ENCODE assay signal across 26 cellular contexts in the genomic region with DNA sequence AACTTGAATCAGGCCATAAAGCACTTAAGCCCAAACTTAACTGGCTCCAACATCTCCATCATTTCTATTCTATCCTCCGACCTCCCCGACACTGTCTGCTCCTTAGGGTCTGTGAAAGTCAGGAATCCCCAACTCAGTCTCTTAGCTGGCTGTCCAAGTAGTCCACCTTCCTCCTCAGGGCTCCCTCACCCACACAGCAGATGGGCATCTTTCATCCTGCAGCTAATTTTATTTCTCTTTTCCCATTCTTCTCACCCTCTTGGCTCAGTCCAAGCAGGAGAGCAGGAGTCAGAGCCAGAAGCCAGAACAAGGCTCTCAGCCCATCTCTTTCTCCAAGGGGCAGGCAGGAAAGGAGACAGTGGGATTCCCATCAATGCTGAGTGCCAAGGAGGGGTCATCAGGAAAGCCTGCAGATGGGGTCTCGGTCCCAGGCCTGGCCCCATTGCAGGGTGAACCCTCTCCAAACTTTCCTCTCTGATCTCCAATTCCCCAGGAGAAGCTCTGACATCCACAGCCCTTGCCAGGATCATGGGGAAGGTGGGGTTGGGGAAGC.
"Had no signal": no experiment of that assay in that cellular context is flagged by ENCODE, and none has a peak within 500 bp of the region (broad histone marks: within the 10 kb centered on the region; RNA-seq: fewer than 3 reads in every experiment).

No MANE protein-coding gene starts in this region.

- H3K27ac ChIP-seq: left lung, ovary, prostate gland, right atrium auricular region, spleen, thyroid gland, upper lobe of right lung had no signal

- H3K27ac Mint-ChIP-seq: activated T-helper 2 cell treated with anti-CD3 and anti-CD28 coated beads, Interferon-gamma antibody, Interleukin-2, Interleukin-4, amounts not matched to agents 10 μg/mL and 5 μg/mL and 100 μg/mL, durations not matched to agents 14 hours and 24 hours and 36 hours; mesothelial cell of epicardium; natural killer cell treated with Interleukin-12 subunit alpha and Interleukin-12 subunit beta and Interleukin-15 and Interleukin-18, amount 100 ng/mL, for 72 hours; stimulated activated naive CD8-positive, alpha-beta T cell treated with anti-CD3 and anti-CD28 coated beads, Interleukin-15, Interleukin-2, amounts not matched to agents 100 ng/mL and 50 ng/mL, for 24 hours; T-helper 2 cell treated with Interferon-gamma antibody and Interleukin-4, amounts not matched to agents 5 μg/mL and 100 μg/mL, for 36 hours had no signal

- H3K4me3 ChIP-seq: dorsolateral prefrontal cortex, left lung, ovary, prostate gland, right atrium auricular region, spleen, thyroid gland, upper lobe of right lung had no signal

- H3K36me3 Mint-ChIP-seq: brain; mesothelial cell of epicardium; natural killer cell treated with Interleukin-12 subunit alpha and Interleukin-12 subunit beta and Interleukin-15 and Interleukin-18, amount 100 ng/mL, for 72 hours had no signal

- ATAC-seq: esophagus mucosa; left lung; natural killer cell treated with Interleukin-12 subunit alpha and Interleukin-12 subunit beta and Interleukin-15 and Interleukin-18, amount 100 ng/mL, for 72 hours; upper lobe of right lung had no signal

- H3K9me3 Mint-ChIP-seq: activated T-cell treated with anti-CD3 and anti-CD28 coated beads, Interleukin-2, amount 50 U/mL, for 24 hours; activated T-helper 2 cell treated with anti-CD3 and anti-CD28 coated beads, Interferon-gamma antibody, Interleukin-2, Interleukin-4, amounts not matched to agents 10 μg/mL and 5 μg/mL and 100 μg/mL, durations not matched to agents 14 hours and 24 hours and 36 hours; effector memory CD8-positive, alpha-beta T cell; mesothelial cell of epicardium; natural killer cell treated with Interleukin-12 subunit alpha and Interleukin-12 subunit beta and Interleukin-15 and Interleukin-18, amount 100 ng/mL, for 72 hours; stimulated activated naive CD8-positive, alpha-beta T cell treated with anti-CD3 and anti-CD28 coated beads, Interleukin-15, Interleukin-2, amounts not matched to agents 100 ng/mL and 50 ng/mL, for 24 hours; T-helper 2 cell treated with Interferon-gamma antibody and Interleukin-4, amounts not matched to agents 5 μg/mL and 100 μg/mL, for 36 hours had no signal

- H3K27me3 Mint-ChIP-seq: activated T-cell treated with anti-CD3 and anti-CD28 coated beads, Interleukin-2, amount 50 U/mL, for 24 hours had no signal

- DNase-seq: activated CD4-positive, alpha-beta T cell treated with anti-CD3 and anti-CD28 coated beads for 1 hour; activated naive CD4-positive, alpha-beta T cell; activated T-cell treated with anti-CD3 and anti-CD28 coated beads, Interleukin-2, amount 50 U/mL, for 24 hours; dorsolateral prefrontal cortex; hippocampal formation; kidney glomerular epithelial cell; left lung; mammary epithelial cell; ovary; SK-N-SH; spleen; stimulated activated CD4-positive, alpha-beta T cell treated with anti-CD3 and anti-CD28 coated beads, Interleukin-4, amount 100 ng/mL, for 1 hour; substantia nigra; thyroid gland; upper lobe of right lung; WERI-Rb-1 had no signal

- H3K4me3 Mint-ChIP-seq: activated T-cell treated with anti-CD3 and anti-CD28 coated beads, Interleukin-2, amount 50 U/mL, for 24 hours; brain; mesothelial cell of epicardium; natural killer cell treated with Interleukin-12 subunit alpha and Interleukin-12 subunit beta and Interleukin-15 and Interleukin-18, amount 100 ng/mL, for 72 hours; stimulated activated naive CD8-positive, alpha-beta T cell treated with anti-CD3 and anti-CD28 coated beads, Interleukin-15, Interleukin-2, amounts not matched to agents 100 ng/mL and 50 ng/mL, for 24 hours had no signal
